Comparison of ENCODE assay signal across 19 cellular contexts in the genomic region with DNA sequence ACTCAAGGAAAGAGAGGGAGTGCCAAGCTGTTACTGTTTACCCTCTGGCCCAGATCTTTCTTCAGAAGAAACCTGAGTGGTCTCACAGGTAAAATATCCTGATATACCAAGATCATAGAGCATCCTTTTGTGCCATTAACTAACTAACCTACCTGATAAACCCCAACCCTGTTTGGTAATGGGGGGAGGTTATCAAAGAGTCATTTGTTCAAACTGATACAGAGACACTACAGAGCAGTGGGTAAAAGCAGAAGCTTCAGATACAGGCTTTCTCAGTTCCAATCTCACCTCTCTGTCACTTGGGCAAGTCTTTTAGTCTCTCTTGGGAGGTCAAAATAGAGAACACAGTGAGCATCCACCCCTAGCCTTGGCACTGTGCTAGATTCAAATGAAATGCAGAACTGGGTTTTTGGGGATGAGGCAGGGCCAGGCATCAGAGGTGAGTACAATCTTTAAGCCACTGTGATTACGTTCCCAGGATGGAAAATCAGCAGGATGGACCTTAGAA. TPM values are rescaled to one million over a fixed set of nuclear protein-coding genes. Genes with fewer than 3 reads are reported as not detected.
"Had no signal": no experiment of that assay in that cellular context is flagged by ENCODE, and none has a peak within 500 bp of the region (broad histone marks: within the 10 kb centered on the region; RNA-seq: fewer than 3 reads in every experiment).

A gene (plus strand): TSS at position 51 of the 508 bp plus-strand sequence. CDS start 1,216 bp downstream, outside the sequence.

RNA-seq across cellular contexts. Expression of the gene that starts here (rescaled TPM):
- total RNA-seq: activated naive CD4-positive, alpha-beta T cell treated with anti-CD3 and anti-CD28 coated beads for 36 hours; activated naive CD4-positive, alpha-beta T cell treated with anti-CD3 and anti-CD28 coated beads, Interleukin-2, amount 50 U/mL, for 72 hours; activated naive CD8-positive, alpha-beta T cell treated with anti-CD3 and anti-CD28 coated beads for 36 hours; activated naive CD8-positive, alpha-beta T cell treated with anti-CD3 and anti-CD28 coated beads, Interleukin-2, amount 10 ng/mL, durations not matched to agents 7 days and 5 days; activated T-cell treated with anti-CD3 and anti-CD28 coated beads, Interleukin-2, amount 50 U/mL, for 4 hours; activated T-cell treated with anti-CD3 and anti-CD28 coated beads, Interleukin-2, amount 50 U/mL, for 72 hours; activated T-helper 1 cell treated with anti-CD3 and anti-CD28 coated beads, Interleukin-12 subunit alpha, Interleukin-12 subunit beta, Interleukin-2, Interleukin-4 antibody, amounts not matched to agents 30 ng/mL and 10 ng/mL and 1 ng/mL, durations not matched to agents 14 hours and 24 hours and 36 hours; activated T-helper 17 cell treated with anti-CD3 and anti-CD28 coated beads, Interleukin-2, amount 50 U/mL, for 72 hours; activated T-helper 2 cell treated with anti-CD3 and anti-CD28 coated beads, Interferon-gamma antibody, Interleukin-2, Interleukin-4, amounts not matched to agents 10 μg/mL and 5 μg/mL and 100 μg/mL, durations not matched to agents 14 hours and 24 hours and 36 hours; adrenal gland; aorta; ascending aorta; body of pancreas; breast epithelium; cardiac muscle cell; cardiac septum; cerebellum; chondrocyte had no signal
- polyA plus RNA-seq: adipose tissue, adrenal gland, aorta, cardiac muscle cell had no signal
